9 cellular contexts compared by ENCODE assay signal in genomic region chr12:131604146-131604844, GRCh38.
DNase-seq lines count a peak whose midpoint lies in the region; ATAC-seq, FAIRE-seq and TF ChIP-seq lines count a peak whose summit lies in the region.
"Had no signal": no experiment of that assay in that cellular context is flagged by ENCODE, and none has a peak within 500 bp of the region (broad histone marks: within the 10 kb centered on the region; RNA-seq: fewer than 3 reads in every experiment).

No MANE protein-coding gene starts in this region.

- H3K9me3 Mint-ChIP-seq in activated naive CD4-positive, alpha-beta T cell treated with anti-CD3 and anti-CD28 coated beads for 36 hours: no peaks in the 10 kb centered on the region

- H3K36me3 Mint-ChIP-seq in activated naive CD4-positive, alpha-beta T cell treated with anti-CD3 and anti-CD28 coated beads for 36 hours (ENCODE audit: low read depth): no peaks in the 10 kb centered on the region

- no peaks in the 10 kb centered on the region for H3K9me3 ChIP-seq in spleen

- no peak for TF ChIP-seq POLR2A in spleen (IDR thresholded peaks at IDR 0.05)

- CTCF ChIA-PET in activated naive CD4-positive, alpha-beta T cell treated with anti-CD3 and anti-CD28 coated beads for 36 hours (lab: Charles Lee): no interaction called here

- H3K27ac ChIP-seq in spleen: peak overlapping the region in 5 of 8 donors; percentile 48 to 79 (median 61)

- peaks cover 66% of the 10 kb centered on the region for H3K4me1 Mint-ChIP-seq in activated naive CD4-positive, alpha-beta T cell treated with anti-CD3 and anti-CD28 coated beads for 36 hours (ENCODE audit: low read depth)

- peak overlapping the region; percentile 68 for H3K4me3 Mint-ChIP-seq in activated naive CD4-positive, alpha-beta T cell treated with anti-CD3 and anti-CD28 coated beads for 36 hours

- no peaks in the 10 kb centered on the region for H3K27me3 Mint-ChIP-seq in activated naive CD4-positive, alpha-beta T cell treated with anti-CD3 and anti-CD28 coated beads for 36 hours (ENCODE audit: low read depth)

- peaks cover 0 to 22% (median 11%) of the 10 kb centered on the region in 7 donors for H3K27me3 ChIP-seq in spleen (replicated peaks in 1 of 7)

- peak overlapping the region in 1 of 8 donors; percentile 46 for H3K4me3 ChIP-seq in spleen

- DNase-seq in GM18507 (ENCODE audit: extremely low spot score, insufficient read length, low read depth): no peak
- DNase-seq in NOMO-1 treated with dmso at 0.1 percent for 144 hours (lab: John Stamatoyannopoulos, UW; ENCODE audit: unreplicated experiment): peak; percentile 66
- peak; percentile 71 for DNase-seq in activated naive CD4-positive, alpha-beta T cell treated with anti-CD3 and anti-CD28 coated beads for 36 hours
- DNase-seq in spleen: peak; percentile 82
- DNase-seq in SIG-M5 treated with dmso at 0.1 percent for 504 hours (lab: John Stamatoyannopoulos, UW; ENCODE audit: unreplicated experiment): no peak
- DNase-seq in GF-D8 (lab: John Stamatoyannopoulos, UW): no peak
- DNase-seq in HUDEP-2 (lab: John Stamatoyannopoulos, UW; ENCODE audit: unreplicated experiment in 76 of 76): no peak
- DNase-seq: NCI-H187 had no signal

- peak overlapping the region; percentile 60 for H3K27ac Mint-ChIP-seq in activated naive CD4-positive, alpha-beta T cell treated with anti-CD3 and anti-CD28 coated beads for 36 hours

- intact Hi-C loops in activated naive CD4-positive, alpha-beta T cell treated with anti-CD3 and anti-CD28 coated beads for 36 hours (cut with micrococcal nuclease): no loop called here
- intact Hi-C loops in spleen (cut with DNase I; ENCODE audit: low total_unique reads): no loop called here

- peak; percentile 79 for FAIRE-seq in GM18507 (lab: Jason Lieb, UNC)

- H3K4me1 ChIP-seq in spleen: peaks cover 0 to 53% (median 40%) of the 10 kb centered on the region in 6 donors

- no peaks in the 10 kb centered on the region for H3K36me3 ChIP-seq in spleen

- WGBS in spleen, 5 donors: 5 to 13% (median 8%) methylated on average over 21 of the region's 21 CpGs

- ATAC-seq in HG02884 (IDR thresholded peaks at IDR 0.05; ENCODE audit: unreplicated experiment): no peak

- no peak for TF ChIP-seq CTCF in spleen (IDR thresholded peaks at IDR 0.05 in 8 of 11, conservative IDR thresholded peaks at IDR 0.05 in 3 of 11)

Comparison
In these comparisons a context has a peak if more than half of its experiments do, and no peak if none do; other contexts are left out.
1. DNase-seq: peak in NOMO-1 treated with dmso at 0.1 percent for 144 hours (single experiment), activated naive CD4-positive, alpha-beta T cell treated with anti-CD3 and anti-CD28 coated beads for 36 hours (single experiment) and spleen (single experiment); none in GM18507 (single experiment), SIG-M5 treated with dmso at 0.1 percent for 504 hours (single experiment), GF-D8 (single experiment) and HUDEP-2 (0 of 76).